In genomic region chr22:20979940-20980453, GRCh38 we compare ENCODE assay signal across 10 cellular contexts. TPM values are rescaled to one million over a fixed set of nuclear protein-coding genes. Genes with fewer than 3 reads are reported as not detected.
DNase-seq lines count a peak whose midpoint lies in the region; ATAC-seq and TF ChIP-seq lines count a peak whose summit lies in the region.
"Had no signal": no experiment of that assay in that cellular context is flagged by ENCODE, and none has a peak within 500 bp of the region (broad histone marks: within the 10 kb centered on the region; RNA-seq: fewer than 3 reads in every experiment).

No MANE protein-coding gene starts in this region.

- H3K36me3 ChIP-seq in mucosa of stomach (ENCODE audit: control insufficient read depth, insufficient read depth, low read length): no peaks in the 10 kb centered on the region

- no peak for ATAC-seq in activated naive CD8-positive, alpha-beta T cell treated with anti-CD3 and anti-CD28 coated beads, Interleukin-2, amount 50 U/mL, for 24 hours
- no peak for ATAC-seq in effector memory CD8-positive, alpha-beta T cell (replicated peaks)
- no peak for ATAC-seq in GM19351 (IDR thresholded peaks at IDR 0.05; ENCODE audit: unreplicated experiment)

- no peaks in the 10 kb centered on the region for H3K9me3 ChIP-seq in mucosa of stomach (ENCODE audit: control insufficient read depth, low read length)

- H3K9me3 Mint-ChIP-seq in activated naive CD8-positive, alpha-beta T cell (ENCODE audit: low read depth): no peaks in the 10 kb centered on the region
- H3K9me3 Mint-ChIP-seq in activated naive CD8-positive, alpha-beta T cell treated with anti-CD3 and anti-CD28 coated beads, Interleukin-2, amount 50 U/mL, for 24 hours: peaks cover 8% of the 10 kb centered on the region
- no peaks in the 10 kb centered on the region for H3K9me3 Mint-ChIP-seq in effector memory CD8-positive, alpha-beta T cell
- no peaks in the 10 kb centered on the region for H3K9me3 Mint-ChIP-seq in type B pancreatic cell

- DNase-seq in activated naive CD8-positive, alpha-beta T cell treated with anti-CD3 and anti-CD28 coated beads, Interleukin-2, amount 50 U/mL, for 24 hours: no peak
- DNase-seq in effector memory CD8-positive, alpha-beta T cell: no peak
- DNase-seq in type B pancreatic cell (ENCODE audit: extremely low spot score, unreplicated experiment) (no peak), LoVo (ENCODE audit: low spot score) (no peak), SIG-M5 (lab: John Stamatoyannopoulos, UW) (no peak)
- DNase-seq: NCI-H510A treated with DMSO at 0.1 percent for 48 hours had no signal

- H3K4me3 ChIP-seq in mucosa of stomach (ENCODE audit: low read length): peak overlapping the region; percentile 25

- no peaks in the 10 kb centered on the region for H3K27me3 Mint-ChIP-seq in activated naive CD8-positive, alpha-beta T cell
- no peaks in the 10 kb centered on the region for H3K27me3 Mint-ChIP-seq in activated naive CD8-positive, alpha-beta T cell treated with anti-CD3 and anti-CD28 coated beads, Interleukin-2, amount 50 U/mL, for 24 hours
- peaks cover 8 to 16% of the 10 kb centered on the region in 2 donors for H3K27me3 Mint-ChIP-seq in effector memory CD8-positive, alpha-beta T cell
- peaks cover 3% of the 10 kb centered on the region for H3K27me3 Mint-ChIP-seq in type B pancreatic cell

- peak overlapping the region; percentile 10 for H3K9ac ChIP-seq in mucosa of stomach (ENCODE audit: low read length)

- H3K4me1 Mint-ChIP-seq in activated naive CD8-positive, alpha-beta T cell (ENCODE audit: low read depth): peaks cover 38% of the 10 kb centered on the region
- peaks cover 42% of the 10 kb centered on the region for H3K4me1 Mint-ChIP-seq in activated naive CD8-positive, alpha-beta T cell treated with anti-CD3 and anti-CD28 coated beads, Interleukin-2, amount 50 U/mL, for 24 hours
- peaks cover 29 to 34% of the 10 kb centered on the region in 2 donors for H3K4me1 Mint-ChIP-seq in effector memory CD8-positive, alpha-beta T cell (ENCODE audit: low read depth in 2 of 2)
- H3K4me1 Mint-ChIP-seq in type B pancreatic cell (ENCODE audit: unreplicated experiment): peaks cover 18% of the 10 kb centered on the region

- H3K27ac Mint-ChIP-seq in activated naive CD8-positive, alpha-beta T cell: peak overlapping the region; percentile 54
- H3K27ac Mint-ChIP-seq in activated naive CD8-positive, alpha-beta T cell treated with anti-CD3 and anti-CD28 coated beads, Interleukin-2, amount 50 U/mL, for 24 hours: no peak overlapping the region
- peak overlapping the region in 1 of 2 donors; percentile 91 for H3K27ac Mint-ChIP-seq in effector memory CD8-positive, alpha-beta T cell
- peak overlapping the region; percentile 92 for H3K27ac Mint-ChIP-seq in type B pancreatic cell

- H3K36me3 Mint-ChIP-seq in activated naive CD8-positive, alpha-beta T cell: peaks cover 4% of the 10 kb centered on the region
- peaks cover 7% of the 10 kb centered on the region for H3K36me3 Mint-ChIP-seq in activated naive CD8-positive, alpha-beta T cell treated with anti-CD3 and anti-CD28 coated beads, Interleukin-2, amount 50 U/mL, for 24 hours (ENCODE audit: low read depth)
- peaks cover 6% of the 10 kb centered on the region for H3K36me3 Mint-ChIP-seq in effector memory CD8-positive, alpha-beta T cell (ENCODE audit: insufficient read depth)
- H3K36me3 Mint-ChIP-seq in type B pancreatic cell: peaks cover 4% of the 10 kb centered on the region

- H3K27me3 ChIP-seq in mucosa of stomach (ENCODE audit: control insufficient read depth, insufficient read depth, low read length): peaks cover 6% of the 10 kb centered on the region

- TF ChIP-seq CTCF in type B pancreatic cell (conservative IDR thresholded peaks at IDR 0.05): no peak

- peaks cover 33% of the 10 kb centered on the region for H3K4me1 ChIP-seq in mucosa of stomach (ENCODE audit: control insufficient read depth, insufficient read depth, low read length)

- peak overlapping the region; percentile 94 for H3K4me3 Mint-ChIP-seq in activated naive CD8-positive, alpha-beta T cell
- no peak overlapping the region for H3K4me3 Mint-ChIP-seq in activated naive CD8-positive, alpha-beta T cell treated with anti-CD3 and anti-CD28 coated beads, Interleukin-2, amount 50 U/mL, for 24 hours
- H3K4me3 Mint-ChIP-seq in effector memory CD8-positive, alpha-beta T cell: peak overlapping the region; percentile 17 to 34
- H3K4me3 Mint-ChIP-seq in type B pancreatic cell: peak overlapping the region; percentile 91

RNA-seq across cellular contexts. Expression of gene LZTR1, which starts 2.1 kb away (rescaled TPM):
- 60.3 and 102 TPM in 2 replicates for total RNA-seq in type B pancreatic cell (ENCODE audit: low replicate concordance)

RNA-seq across cellular contexts. Expression of gene AIFM3, which starts 12.9 kb away (rescaled TPM):
- total RNA-seq in type B pancreatic cell (ENCODE audit: low replicate concordance): 0.69 and 2.6 TPM in 2 replicates
- total RNA-seq: H4 had no signal

RNA-seq across cellular contexts. Expression of gene THAP7, which starts 21.9 kb away (rescaled TPM):
- 16.9 and 26.4 TPM in 2 replicates for total RNA-seq in type B pancreatic cell (ENCODE audit: low replicate concordance)

RNA-seq across cellular contexts. Expression of gene P2RX6, which starts 35.0 kb away (rescaled TPM):
- 0.71 and 2.8 TPM in 2 replicates for total RNA-seq in type B pancreatic cell (ENCODE audit: low replicate concordance)

RNA-seq across cellular contexts. Expression of gene SLC7A4, which starts 52.4 kb away (rescaled TPM):
- total RNA-seq in type B pancreatic cell (ENCODE audit: low replicate concordance): 3.3 and 6.7 TPM in 2 replicates
- total RNA-seq: H4 had no signal
